ENCODE assay signal across 10 cellular contexts in genomic region chr11:131025020-131025419, GRCh38.
A peak's percentile ranks its signal among the peaks of the same experiment; 100 is the strongest.
DNase-seq lines count a peak whose midpoint lies in the region; ATAC-seq and TF ChIP-seq lines count a peak whose summit lies in the region.
"Had no signal": no experiment of that assay in that cellular context is flagged by ENCODE, and none has a peak within 500 bp of the region (broad histone marks: within the 10 kb centered on the region; RNA-seq: fewer than 3 reads in every experiment).

No MANE protein-coding gene starts in this region.

- H3K9me3 ChIP-seq in DND-41 (ENCODE audit: insufficient read depth, low read length, severe bottlenecking) (no peaks in the 10 kb centered on the region), transverse colon (no peaks in the 10 kb centered on the region)

- H3K79me2 ChIP-seq in DND-41 (ENCODE audit: insufficient read depth, low read length) (no peaks in the 10 kb centered on the region), mesendoderm (ENCODE audit: control insufficient read depth, insufficient read depth, low read length) (no peaks in the 10 kb centered on the region)

- no peak overlapping the region for H3K4me3 ChIP-seq in DND-41 (ENCODE audit: low read depth in 1 of 2, low read length in 2 of 2)
- no peak overlapping the region for H3K4me3 ChIP-seq in astrocyte of the spinal cord (ENCODE audit: low read depth, low read length)
- H3K4me3 ChIP-seq in mesendoderm (ENCODE audit: low read length), result no peak overlapping the region
- no peak overlapping the region for H3K4me3 ChIP-seq in transverse colon

- no peak for TF ChIP-seq POLR2A in transverse colon (IDR thresholded peaks at IDR 0.05)

- no peaks in the 10 kb centered on the region for H3K79me1 ChIP-seq in mesendoderm (ENCODE audit: low read length)

- H4K20me1 ChIP-seq in DND-41 (ENCODE audit: insufficient read depth, low read length), result no peaks in the 10 kb centered on the region

- no peak overlapping the region for H4K5ac ChIP-seq in mesendoderm (ENCODE audit: low read length)

- H2BK5ac ChIP-seq in mesendoderm (ENCODE audit: low read length), result no peak overlapping the region

- H3K27ac ChIP-seq in DND-41 (ENCODE audit: low read length) (no peak overlapping the region), mesendoderm (ENCODE audit: low read depth, low read length) (no peak overlapping the region), transverse colon (no peak overlapping the region)

- H3K27me3 ChIP-seq in DND-41 (ENCODE audit: insufficient read depth, low read length, poor library complexity) (peaks cover 4% of the 10 kb centered on the region), mesendoderm (ENCODE audit: insufficient read depth, low read length, poor library complexity) (no peaks in the 10 kb centered on the region), transverse colon (no peaks in the 10 kb centered on the region)

- no peak overlapping the region for H4K8ac ChIP-seq in mesendoderm (ENCODE audit: low read depth, low read length)

- peak; percentile 54 for TF ChIP-seq CTCF in DND-41 (IDR thresholded peaks at IDR 0.05; ENCODE audit: borderline replicate concordance, extremely low read depth, low read length, poor library complexity, severe bottlenecking)
- peak; percentile 78 for TF ChIP-seq CTCF in astrocyte of the spinal cord (IDR thresholded peaks at IDR 0.05; ENCODE audit: low read depth, low read length)
- TF ChIP-seq CTCF in transverse colon (IDR thresholded peaks at IDR 0.05), result no peak

- H2BK15ac ChIP-seq in mesendoderm (replicated peaks; ENCODE audit: low read depth), result no peak overlapping the region

- no peak overlapping the region for H2BK120ac ChIP-seq in mesendoderm (ENCODE audit: low read depth, low read length)

- no peak overlapping the region for H3K18ac ChIP-seq in mesendoderm (ENCODE audit: low read length)

- no peaks in the 10 kb centered on the region for H3K36me3 ChIP-seq in DND-41 (ENCODE audit: insufficient read depth, low read length)
- no peaks in the 10 kb centered on the region for H3K36me3 ChIP-seq in mesendoderm (ENCODE audit: control insufficient read depth, insufficient read depth, low read length)
- H3K36me3 ChIP-seq in transverse colon, result no peaks in the 10 kb centered on the region

- TF ChIP-seq EP300 in transverse colon (IDR thresholded peaks at IDR 0.05; ENCODE audit: low read depth), result no peak

- H3K4me2 ChIP-seq in DND-41 (ENCODE audit: insufficient read depth, low read length) (no peak overlapping the region), mesendoderm (ENCODE audit: low read length) (no peak overlapping the region)

- DNase-seq in DND-41, result no peak
- peak; percentile 58 for DNase-seq in astrocyte of the spinal cord (ENCODE audit: low read depth, low spot score)
- peak; percentile 69 for DNase-seq in mesendoderm
- DNase-seq in NCI-H2029 (lab: John Stamatoyannopoulos, UW), result no peak
- no peak for DNase-seq in transverse colon
- DNase-seq: NCI-H226 had no signal

- H2AK5ac ChIP-seq in mesendoderm (ENCODE audit: low read length), result no peak overlapping the region

- ATAC-seq in DND-41 (ENCODE audit: insufficient read depth, low read depth), result no peak
- peak; percentile 45 for ATAC-seq in HG03342 (IDR thresholded peaks at IDR 0.05; ENCODE audit: unreplicated experiment)
- no peak for ATAC-seq in HG03139 (IDR thresholded peaks at IDR 0.05; ENCODE audit: unreplicated experiment)
- no peak for ATAC-seq in GM21390 (IDR thresholded peaks at IDR 0.05; ENCODE audit: unreplicated experiment)
- ATAC-seq: activated T-helper 17 cell treated with anti-CD3 and anti-CD28 coated beads, Interleukin-2, amount 50 U/mL, for 72 hours had no signal

- intact Hi-C loops in transverse colon (cut with DNase I; ENCODE audit: low total_unique reads), result no loop called here

- H3K4me1 ChIP-seq in DND-41 (ENCODE audit: insufficient read depth, low read length), result no peaks in the 10 kb centered on the region
- no peaks in the 10 kb centered on the region for H3K4me1 ChIP-seq in mesendoderm (ENCODE audit: control insufficient read depth, low read depth, low read length)
- no peaks in the 10 kb centered on the region for H3K4me1 ChIP-seq in transverse colon

- H3K4ac ChIP-seq in mesendoderm (ENCODE audit: low read depth, low read length), result no peak overlapping the region

- H3K56ac ChIP-seq in mesendoderm (ENCODE audit: low read length), result no peak overlapping the region

- in situ Hi-C loops in astrocyte of the spinal cord (cut with HindIII; ENCODE audit: low sequenced_read_pairs) (no loop called here), transverse colon (cut with MboI; ENCODE audit: low pct_ligation_motif_present in 1 of 4, low pct_unique_long_range_greater_than_20kb in 1 of 4, low sequenced_read_pairs in 3 of 4) (no loop called here)

- no peak overlapping the region for H2AFZ ChIP-seq in DND-41 (ENCODE audit: low read depth, low read length)

- no peak overlapping the region for H3K23ac ChIP-seq in mesendoderm (ENCODE audit: low read length)

- H3K9ac ChIP-seq in DND-41 (ENCODE audit: low read depth, low read length), result no peak overlapping the region
- no peak overlapping the region for H3K9ac ChIP-seq in mesendoderm (ENCODE audit: low read length)

- WGBS in mesendoderm (ENCODE audit: extremely low coverage, insufficient coverage, low lambda C conversion rate), result no CpG with 5 or more reads among the region's 1 CpG
- 20 to 52% methylated on average over 1 of the region's 1 CpG for WGBS in transverse colon (ENCODE audit: low coverage in 1 of 2), 2 donors

Comparison
In these comparisons a context has a peak if more than half of its experiments do, and no peak if none do; other contexts are left out.
1. DNase-seq: peak in astrocyte of the spinal cord (single experiment) and mesendoderm (single experiment); none in DND-41 (single experiment), NCI-H2029 (single experiment) and transverse colon (single experiment).
2. CTCF ChIP-seq: peak in DND-41 (single experiment) and astrocyte of the spinal cord (single experiment); none in transverse colon (0 of 5).